In the genomic region with DNA sequence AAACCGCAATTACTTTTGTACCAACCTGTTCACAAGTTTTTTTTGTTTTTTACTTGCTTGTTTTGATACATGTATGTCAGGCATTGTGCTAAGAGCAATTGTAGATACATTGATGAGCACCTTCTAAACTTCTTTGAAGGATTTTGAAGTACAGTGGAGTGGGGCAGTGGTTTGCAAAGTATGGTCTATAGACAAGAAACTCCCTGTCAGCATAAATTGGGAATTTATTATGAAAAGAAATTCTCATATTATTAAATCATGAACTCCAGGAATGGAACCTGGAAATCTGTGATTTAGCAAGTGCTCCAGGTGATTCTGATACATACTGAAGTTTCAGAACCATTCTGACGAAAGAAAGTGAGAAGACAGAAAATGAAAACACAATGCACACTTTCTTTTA, we compare ENCODE assay signal across 8 cellular contexts.
"Had no signal": no experiment of that assay in that cellular context is flagged by ENCODE, and none has a peak within 500 bp of the region (broad histone marks: within the 10 kb centered on the region; RNA-seq: fewer than 3 reads in every experiment).

No MANE protein-coding gene starts in this region.

- ATAC-seq: GM12878 had no signal

- H3K4me3 ChIP-seq: GM12878 had no signal

- FAIRE-seq: G401.6, GM12878, GM12891, GM12892, GM18507, GM19239 had no signal

- DNase-seq: GDM1, GF-D8 had no signal
